1 cellular context compared by ENCODE assay signal in genomic region chr2:26173596-26174482, GRCh38.
TF ChIP-seq lines count a peak whose summit lies in the region.

No MANE protein-coding gene starts in this region.

TF ChIP-seq in A549, 52 proteins besides CTCF, POLR2A, EP300 and RAD21 (continued from another document):
- TF ChIP-seq ZFP36 (IDR thresholded peaks at IDR 0.05; ENCODE audit: borderline replicate concordance, partially characterized antibody) (no peak), MYC (IDR thresholded peaks at IDR 0.05; ENCODE audit: borderline replicate concordance, low read length) (no peak), POLR2AphosphoS2 (conservative IDR thresholded peaks at IDR 0.05; ENCODE audit: low read length) (no peak)
